Comparison of ENCODE assay signal across 8 cellular contexts in the genomic region with DNA sequence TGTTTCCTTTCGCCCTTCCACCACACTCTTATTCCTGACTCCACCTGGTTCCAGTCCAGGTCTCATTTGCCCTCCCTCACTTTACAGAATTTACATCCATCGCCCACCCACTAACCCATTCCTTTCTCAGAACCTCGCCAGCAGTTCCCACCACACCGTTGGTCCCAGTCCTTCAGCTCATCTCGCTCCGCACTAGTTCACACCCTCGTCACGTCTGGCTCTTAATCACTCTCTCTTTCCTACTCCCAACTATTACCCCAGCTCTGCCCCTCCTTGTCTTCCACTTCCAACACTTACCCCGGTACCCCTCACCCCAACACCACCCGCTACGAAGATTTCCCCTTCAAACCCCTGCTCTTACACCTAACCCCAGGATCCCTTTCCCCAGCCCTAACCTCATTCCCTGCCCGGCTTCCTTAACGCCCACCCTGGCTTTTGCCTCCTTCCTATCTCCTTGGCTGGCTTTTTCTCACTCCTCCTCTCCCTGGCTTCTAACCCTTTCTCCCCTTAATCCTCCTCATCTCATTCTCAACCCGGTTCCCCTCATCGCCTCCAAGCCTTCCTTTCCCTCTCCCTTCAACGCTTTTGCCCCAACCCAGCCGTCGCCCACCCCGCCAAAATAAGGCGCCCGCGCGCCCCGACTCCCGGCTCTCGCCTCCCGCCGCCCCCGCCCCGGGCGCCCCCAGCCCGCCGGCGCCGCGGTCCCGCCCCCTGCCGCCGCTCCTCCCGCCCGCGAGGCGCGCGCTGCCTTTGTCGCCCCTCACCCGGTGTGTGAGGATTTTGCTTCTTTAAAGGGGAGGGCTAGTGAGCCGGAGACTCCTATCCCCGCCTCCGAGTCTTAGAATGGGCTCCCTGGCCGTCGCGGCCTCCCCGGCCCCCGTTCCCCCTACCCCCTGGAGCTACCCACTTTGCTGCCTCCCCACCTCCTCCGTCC. TPM values are rescaled to one million over a fixed set of nuclear protein-coding genes. Genes with fewer than 3 reads are reported as not detected.
DNase-seq lines count a peak whose midpoint lies in the region; ATAC-seq and TF ChIP-seq lines count a peak whose summit lies in the region.

No MANE protein-coding gene starts in this region.

- H3K27me3 ChIP-seq in PC-3 (ENCODE audit: low read length), result no peaks in the 10 kb centered on the region
- no peaks in the 10 kb centered on the region for H3K27me3 ChIP-seq in effector memory CD4-positive, alpha-beta T cell (replicated peaks; ENCODE audit: control insufficient read depth, insufficient read depth, low read length, poor library complexity, severe bottlenecking)
- no peaks in the 10 kb centered on the region for H3K27me3 ChIP-seq in mucosa of stomach (ENCODE audit: control insufficient read depth, insufficient read depth, low read length)

- no peaks in the 10 kb centered on the region for H3K9me2 ChIP-seq in PC-3 (replicated peaks; ENCODE audit: low read length)

- no peak overlapping the region for H3K27ac ChIP-seq in PC-3 (ENCODE audit: low read length)
- peak overlapping the region; percentile 79 for H3K27ac ChIP-seq in effector memory CD4-positive, alpha-beta T cell (ENCODE audit: insufficient read depth, low read length, poor library complexity, severe bottlenecking)

- H3K36me3 ChIP-seq in PC-3 (ENCODE audit: low read depth, low read length) (no peaks in the 10 kb centered on the region; the same call in 1 of the 2 replicates), mucosa of stomach (ENCODE audit: control insufficient read depth, insufficient read depth, low read length) (no peaks in the 10 kb centered on the region)
- H3K36me3 ChIP-seq in effector memory CD4-positive, alpha-beta T cell (ENCODE audit: control insufficient read depth, insufficient read depth, low read length), result no peaks in the 10 kb centered on the region

- peak overlapping the region; percentile 73 for H3K4me3 ChIP-seq in AG09309 (ENCODE audit: control insufficient read depth, low read depth, low read length)
- H3K4me3 ChIP-seq in PC-3 (ENCODE audit: low read length), result peak overlapping the region; percentile 85
- peak overlapping the region; percentile 75 for H3K4me3 ChIP-seq in effector memory CD4-positive, alpha-beta T cell (ENCODE audit: insufficient read depth, low read depth, low read length, poor library complexity, severe bottlenecking)
- peak overlapping the region; percentile 76 for H3K4me3 ChIP-seq in mucosa of stomach (ENCODE audit: low read length)

- no peaks in the 10 kb centered on the region for H3F3A ChIP-seq in PC-3 (ENCODE audit: low read length, unreplicated experiment)

- H3K79me2 ChIP-seq in PC-3 (ENCODE audit: low read length), result peaks cover 8% of the 10 kb centered on the region; the same call in 1 of the 2 replicates

- H4K20me1 ChIP-seq in PC-3 (ENCODE audit: low read length), result no peaks in the 10 kb centered on the region

- intact Hi-C loops in PC-3 (cut with micrococcal nuclease), result loop anchor here (1.0 to 5.0 kb wide), 3 partner anchors 23 to 47 kb away; partner anchors contain the start of genes BYSL and MED20

- H3K9ac ChIP-seq in PC-3 (ENCODE audit: low read length), result peak overlapping the region; percentile 67
- H3K9ac ChIP-seq in mucosa of stomach (ENCODE audit: low read length), result peak overlapping the region; percentile 77

- no peak for TF ChIP-seq CTCF in AG09309 (IDR thresholded peaks at IDR 0.05; ENCODE audit: control insufficient read depth, insufficient read depth, low read depth, low read length, missing control alignments)
- no peak for TF ChIP-seq CTCF in PC-3 (conservative IDR thresholded peaks at IDR 0.05; ENCODE audit: low read depth, low read length)

- no peaks in the 10 kb centered on the region for H3K9me3 ChIP-seq in PC-3 (ENCODE audit: low read length)
- H3K9me3 ChIP-seq in effector memory CD4-positive, alpha-beta T cell (ENCODE audit: control insufficient read depth, low read length), result no peaks in the 10 kb centered on the region
- H3K9me3 ChIP-seq in mucosa of stomach (ENCODE audit: control insufficient read depth, low read length), result no peaks in the 10 kb centered on the region

- peak overlapping the region; percentile 99 for H3K4me2 ChIP-seq in PC-3 (ENCODE audit: low read length)

- CTCF ChIA-PET in PC-3 (lab: Charles Lee), result interaction anchor here (0.8 to 1.6 kb wide), 3 partner anchors 11 to 107 kb away, joined by 3 to 9 read pairs (median 6); partner anchors contain the start of genes BYSL, MED20 and TOMM6

- ATAC-seq in GM18861 (IDR thresholded peaks at IDR 0.05; ENCODE audit: unreplicated experiment), result peak; percentile 13
- peak; percentile 25 for ATAC-seq in HG03095 (IDR thresholded peaks at IDR 0.05; ENCODE audit: unreplicated experiment)
- peak; percentile 39 for ATAC-seq in PC-3

- no peak for DNase-seq in AG09309 (ENCODE audit: low read depth)
- DNase-seq in PC-3, result no peak
- no peak for DNase-seq in effector memory CD4-positive, alpha-beta T cell
- DNase-seq in OCI-M2 (lab: John Stamatoyannopoulos, UW; ENCODE audit: unreplicated experiment), result no peak
- no peak for DNase-seq in globus pallidus (ENCODE audit: low spot score)

- H2AFZ ChIP-seq in PC-3 (ENCODE audit: low read length), result peak overlapping the region; percentile 92

- H3K4me1 ChIP-seq in PC-3 (ENCODE audit: insufficient read depth, low read length) (peaks cover 16% of the 10 kb centered on the region), mucosa of stomach (ENCODE audit: control insufficient read depth, insufficient read depth, low read length) (no peaks in the 10 kb centered on the region)
- peaks cover 12% of the 10 kb centered on the region for H3K4me1 ChIP-seq in effector memory CD4-positive, alpha-beta T cell (ENCODE audit: control insufficient read depth, insufficient read depth, low read length, poor library complexity, severe bottlenecking)

- POLR2A ChIA-PET in PC-3 (lab: Charles Lee; ENCODE audit: unreplicated experiment), result interaction anchor here (0.6 kb wide), 2 partner anchors 8 to 31 kb away, joined by 3 to 4 read pairs; no protein-coding TSS in a partner anchor

- BruUV-seq in PC-3 (replicated peaks; lab: Mats Ljungman, UMichigan), result no TSS peak

RNA-seq across cellular contexts. Expression of gene USP49, which starts 0.5 kb away (rescaled TPM):
- 2.3 and 5.7 TPM in 2 replicates for total RNA-seq in PC-3 (2014; rRNA removed)

RNA-seq across cellular contexts. Expression of gene MED20, which starts 26.3 kb away (rescaled TPM):
- 27.5 and 28.5 TPM in 2 replicates for total RNA-seq in PC-3 (2014; rRNA removed)

RNA-seq across cellular contexts. Expression of gene BYSL, which starts 26.7 kb away (rescaled TPM):
- 46.5 and 84.1 TPM in 2 replicates for total RNA-seq in PC-3 (2014; rRNA removed)

RNA-seq across cellular contexts. Expression of gene CCND3, which starts 47.0 kb away (rescaled TPM):
- 44.7 and 49.9 TPM in 2 replicates for total RNA-seq in PC-3 (2014; rRNA removed)
